Comparison of ENCODE assay signal across 9 cellular contexts in genomic region chr6:90088009-90088408, GRCh38.
DNase-seq lines count a peak whose midpoint lies in the region; ATAC-seq and TF ChIP-seq lines count a peak whose summit lies in the region.
"Had no signal": no experiment of that assay in that cellular context is flagged by ENCODE, and none has a peak within 500 bp of the region (broad histone marks: within the 10 kb centered on the region; RNA-seq: fewer than 3 reads in every experiment).

No MANE protein-coding gene starts in this region.

- H3K79me2 ChIP-seq in PC-9 (ENCODE audit: low read depth) (no peaks in the 10 kb centered on the region), fibroblast of lung (ENCODE audit: control insufficient read depth, insufficient read depth, low read length) (no peaks in the 10 kb centered on the region)

- no peaks in the 10 kb centered on the region for H3K9me3 ChIP-seq in PC-9 (ENCODE audit: insufficient read depth, low read depth)
- no peaks in the 10 kb centered on the region for H3K9me3 ChIP-seq in fibroblast of lung (ENCODE audit: control insufficient read depth, insufficient read depth, low read depth, low read length)

- CTCF ChIA-PET in PC-9 (lab: Charles Lee): no interaction called here

- TF ChIP-seq CTCF in PC-9 (conservative IDR thresholded peaks at IDR 0.05): no peak
- no peak for TF ChIP-seq CTCF in fibroblast of lung (conservative IDR thresholded peaks at IDR 0.05 in 1 of 2, IDR thresholded peaks at IDR 0.05 in 1 of 2; ENCODE audit: low read depth in 1 of 2, low read length in 2 of 2)

- H3K4me3 ChIP-seq in PC-9: no peak overlapping the region
- H3K4me3 ChIP-seq in fibroblast of lung (replicated peaks in 1 of 4; ENCODE audit: control extremely low read depth in 1 of 4, insufficient read depth in 1 of 4, low read depth in 3 of 4, low read length in 4 of 4): no peak overlapping the region

- H4K20me1 ChIP-seq in PC-9 (ENCODE audit: insufficient read depth) (no peaks in the 10 kb centered on the region), fibroblast of lung (ENCODE audit: control insufficient read depth, extremely low read depth, insufficient read depth, low read length) (no peaks in the 10 kb centered on the region)

- H3K36me3 Mint-ChIP-seq in activated T-cell treated with anti-CD3 and anti-CD28 coated beads, Interleukin-2, amount 50 U/mL, for 72 hours (ENCODE audit: insufficient read depth in 2 of 2): peaks cover 1 to 23% of the 10 kb centered on the region in 2 donors

- peaks cover 77% of the 10 kb centered on the region for H3K4me1 Mint-ChIP-seq in activated T-cell treated with anti-CD3 and anti-CD28 coated beads, Interleukin-2, amount 50 U/mL, for 72 hours (ENCODE audit: low read depth)
- H3K4me1 Mint-ChIP-seq in stimulated activated naive CD8-positive, alpha-beta T cell treated with anti-CD3 and anti-CD28 coated beads, Interleukin-15, amount 100 ng/mL, for 72 hours: peaks cover 83% of the 10 kb centered on the region

- H3K27me3 ChIP-seq in PC-9 (ENCODE audit: insufficient read depth, low read depth): no peaks in the 10 kb centered on the region
- no peaks in the 10 kb centered on the region for H3K27me3 ChIP-seq in fibroblast of lung (ENCODE audit: control insufficient read depth, insufficient read depth, low read length)

- H3K36me3 ChIP-seq in PC-9 (ENCODE audit: low read depth) (no peaks in the 10 kb centered on the region), fibroblast of lung (ENCODE audit: control insufficient read depth, insufficient read depth, low read length) (no peaks in the 10 kb centered on the region)

- peak overlapping the region; percentile 43 for H3K27ac Mint-ChIP-seq in activated T-cell treated with anti-CD3 and anti-CD28 coated beads, Interleukin-2, amount 50 U/mL, for 72 hours
- H3K27ac Mint-ChIP-seq in stimulated activated naive CD8-positive, alpha-beta T cell treated with anti-CD3 and anti-CD28 coated beads, Interleukin-15, amount 100 ng/mL, for 72 hours: peak overlapping the region; percentile 24 to 51

- BruUV-seq in PC-9 (replicated peaks; lab: Mats Ljungman, UMichigan): no TSS peak

- POLR2A ChIA-PET in PC-9 (lab: Charles Lee; ENCODE audit: unreplicated experiment): no interaction called here

- no peaks in the 10 kb centered on the region for H3K9me2 ChIP-seq in PC-9 (ENCODE audit: insufficient read depth)

- intact Hi-C loops in PC-9 (cut with micrococcal nuclease; ENCODE audit: unreplicated experiment): loop anchor here (5.0 kb wide), 1 partner anchor 129 kb away; no protein-coding TSS in a partner anchor

- no peak overlapping the region for H2AFZ ChIP-seq in PC-9
- no peak overlapping the region for H2AFZ ChIP-seq in fibroblast of lung (ENCODE audit: low read length)

- no peak overlapping the region for H3K9ac ChIP-seq in fibroblast of lung (ENCODE audit: insufficient read depth, low read length)

- H3K9me3 Mint-ChIP-seq in activated T-cell treated with anti-CD3 and anti-CD28 coated beads, Interleukin-2, amount 50 U/mL, for 72 hours: no peaks in the 10 kb centered on the region
- H3K9me3 Mint-ChIP-seq in stimulated activated naive CD8-positive, alpha-beta T cell treated with anti-CD3 and anti-CD28 coated beads, Interleukin-15, amount 100 ng/mL, for 72 hours: no peaks in the 10 kb centered on the region

- H3K4me1 ChIP-seq in PC-9 (replicated peaks; ENCODE audit: insufficient read depth) (peaks cover 26% of the 10 kb centered on the region), fibroblast of lung (ENCODE audit: control insufficient read depth, extremely low read depth, insufficient read depth, low read length) (peaks cover 4% of the 10 kb centered on the region)

- DNase-seq in activated T-cell treated with anti-CD3 and anti-CD28 coated beads, Interleukin-2, amount 50 U/mL, for 72 hours: no peak
- DNase-seq in activated T-cell treated with anti-CD3 and anti-CD28 coated beads, Interleukin-2, amount 50 U/mL, for 48 hours: no peak
- DNase-seq in PC-9 (peak in 1 of 2 experiments; percentile 59), fibroblast of lung (ENCODE audit: low read depth in 2 of 2) (peak; percentile 86 to 91)
- no peak for DNase-seq in stimulated activated naive CD8-positive, alpha-beta T cell treated with anti-CD3 and anti-CD28 coated beads, Interleukin-15, amount 100 ng/mL, for 72 hours

- H3K4me2 ChIP-seq in PC-9 (no peak overlapping the region), fibroblast of lung (ENCODE audit: extremely low read depth, insufficient read depth, low read length) (no peak overlapping the region)

- no peaks in the 10 kb centered on the region for H3F3A ChIP-seq in PC-9 (ENCODE audit: insufficient read depth, low read depth)

- no peaks in the 10 kb centered on the region for H3K27me3 Mint-ChIP-seq in activated T-cell treated with anti-CD3 and anti-CD28 coated beads, Interleukin-2, amount 50 U/mL, for 72 hours (ENCODE audit: low read depth)
- no peaks in the 10 kb centered on the region for H3K27me3 Mint-ChIP-seq in stimulated activated naive CD8-positive, alpha-beta T cell treated with anti-CD3 and anti-CD28 coated beads, Interleukin-15, amount 100 ng/mL, for 72 hours

- H3K4me3 Mint-ChIP-seq in activated T-cell treated with anti-CD3 and anti-CD28 coated beads, Interleukin-2, amount 50 U/mL, for 72 hours: peak overlapping the region; percentile 2 to 10
- H3K4me3 Mint-ChIP-seq in stimulated activated naive CD8-positive, alpha-beta T cell treated with anti-CD3 and anti-CD28 coated beads, Interleukin-15, amount 100 ng/mL, for 72 hours: peak overlapping the region in 1 of 2 donors; percentile 59

- peak; percentile 27 to 31 for ATAC-seq in activated T-cell treated with anti-CD3 and anti-CD28 coated beads, Interleukin-2, amount 50 U/mL, for 72 hours (replicated peaks in 1 of 2)
- peak; percentile 30 for ATAC-seq in stimulated activated naive CD8-positive, alpha-beta T cell treated with anti-CD3 and anti-CD28 coated beads, Interleukin-15, amount 100 ng/mL, for 72 hours
- ATAC-seq in HG03039 (IDR thresholded peaks at IDR 0.05; ENCODE audit: unreplicated experiment): no peak
- no peak for ATAC-seq in GM21723 (IDR thresholded peaks at IDR 0.05; ENCODE audit: unreplicated experiment)
- ATAC-seq in HG02981 (IDR thresholded peaks at IDR 0.05; ENCODE audit: unreplicated experiment): no peak

- H3K27ac ChIP-seq in PC-9 (peak overlapping the region; percentile 39; the same call in 1 of the 2 replicates), fibroblast of lung (ENCODE audit: insufficient read depth, low read length) (no peak overlapping the region)
- H3K27ac ChIP-seq: HL-60 had no signal

Comparison
In these comparisons a context has a peak if more than half of its experiments do, and no peak if none do; other contexts are left out.
1. ATAC-seq: peak in activated T-cell treated with anti-CD3 and anti-CD28 coated beads, Interleukin-2, amount 50 U/mL, for 72 hours (2 of 2) and stimulated activated naive CD8-positive, alpha-beta T cell treated with anti-CD3 and anti-CD28 coated beads, Interleukin-15, amount 100 ng/mL, for 72 hours (single experiment); none in HG03039 (single experiment), GM21723 (single experiment) and HG02981 (single experiment).
2. DNase-seq: peak in fibroblast of lung (2 of 2); none in activated T-cell treated with anti-CD3 and anti-CD28 coated beads, Interleukin-2, amount 50 U/mL, for 72 hours (0 of 2), activated T-cell treated with anti-CD3 and anti-CD28 coated beads, Interleukin-2, amount 50 U/mL, for 48 hours (0 of 2) and stimulated activated naive CD8-positive, alpha-beta T cell treated with anti-CD3 and anti-CD28 coated beads, Interleukin-15, amount 100 ng/mL, for 72 hours (0 of 2).